ENCODE assay signal across 8 cellular contexts in genomic region chr19:14030997-14031718, GRCh38. TPM values are rescaled to one million over a fixed set of nuclear protein-coding genes. Genes with fewer than 3 reads are reported as not detected.
DNase-seq lines count a peak whose midpoint lies in the region; ATAC-seq and TF ChIP-seq lines count a peak whose summit lies in the region.

No MANE protein-coding gene starts in this region.

- H3K36me3 ChIP-seq in OCI-LY7 (ENCODE audit: insufficient read depth, low read length) (no peaks in the 10 kb centered on the region), neuronal stem cell (replicated peaks in 1 of 2; ENCODE audit: control insufficient read depth in 2 of 2, insufficient read depth in 2 of 2, low read length in 2 of 2) (no peaks in the 10 kb centered on the region)
- peaks cover 1% of the 10 kb centered on the region for H3K36me3 ChIP-seq in effector memory CD4-positive, alpha-beta T cell (ENCODE audit: control insufficient read depth, insufficient read depth, low read length)

- POLR2A ChIA-PET in OCI-LY7 (lab: Charles Lee) = interaction anchor here (0.7 to 1.4 kb wide), 5 partner anchors 10 to 149 kb away, joined by 3 to 7 read pairs (median 3); no protein-coding TSS in a partner anchor

- no peaks in the 10 kb centered on the region for H3K79me1 ChIP-seq in neuronal stem cell (ENCODE audit: low read depth, low read length)

- H3K9me2 ChIP-seq in OCI-LY7 (ENCODE audit: insufficient read depth, low read length) = no peaks in the 10 kb centered on the region

- peak overlapping the region; percentile 91 for H3K4me3 Mint-ChIP-seq in Calu3 (ENCODE audit: low read depth, unreplicated experiment)

- intact Hi-C loops in Calu3 (cut with micrococcal nuclease; ENCODE audit: unreplicated experiment) = loop anchor here (5.0 kb wide), 1 partner anchor 54 kb away; no protein-coding TSS in a partner anchor
- intact Hi-C loops in OCI-LY7 (cut with micrococcal nuclease; ENCODE audit: unreplicated experiment) = loop anchor here (5.0 kb wide), 2 partner anchors 79 to 129 kb away; partner anchors contain the start of gene DCAF15

- H3K18ac ChIP-seq in neuronal stem cell (ENCODE audit: low read length) = peak overlapping the region; percentile 61

- no peaks in the 10 kb centered on the region for H4K20me1 ChIP-seq in OCI-LY7 (ENCODE audit: insufficient read depth, low read length)

- no peak overlapping the region for H2BK5ac ChIP-seq in neuronal stem cell (ENCODE audit: low read length)

- ATAC-seq in GM18498 (IDR thresholded peaks at IDR 0.05; ENCODE audit: unreplicated experiment) (no peak), HG03342 (IDR thresholded peaks at IDR 0.05; ENCODE audit: unreplicated experiment) (no peak), HG02642 (IDR thresholded peaks at IDR 0.05; ENCODE audit: poor library complexity, unreplicated experiment) (no peak)

- H3K27me3 ChIP-seq in effector memory CD4-positive, alpha-beta T cell (replicated peaks; ENCODE audit: control insufficient read depth, insufficient read depth, low read length, poor library complexity, severe bottlenecking) = no peaks in the 10 kb centered on the region
- H3K27me3 ChIP-seq in neuronal stem cell (ENCODE audit: control insufficient read depth in 3 of 3, insufficient read depth in 3 of 3, low read depth in 1 of 3, low read length in 3 of 3) = peaks cover 0 to 21% (median 13%) of the 10 kb centered on the region in 3 experiments

- H3K27ac Mint-ChIP-seq in Calu3 (ENCODE audit: unreplicated experiment) = no peak overlapping the region

- CTCF ChIA-PET in Calu3 (lab: Charles Lee) (interaction anchor here (0.7 to 1.6 kb wide), 5 partner anchors 17 to 153 kb away, joined by 3 to 7 read pairs (median 4); partner anchors contain the start of genes MISP3 and RFX1), OCI-LY7 (lab: Charles Lee; ENCODE audit: unreplicated experiment) (interaction anchor here (0.7 to 1.4 kb wide), 2 partner anchors 9 to 27 kb away, joined by 3 to 4 read pairs; no protein-coding TSS in a partner anchor)

- H3K79me2 ChIP-seq in OCI-LY7 (ENCODE audit: insufficient read depth, low read depth, low read length) = no peaks in the 10 kb centered on the region

- peak overlapping the region; percentile 75 for H3K4me2 ChIP-seq in OCI-LY7 (ENCODE audit: low read length)
- H3K4me2 ChIP-seq in neuronal stem cell (ENCODE audit: insufficient read depth, low read length, poor library complexity, severe bottlenecking) = peak overlapping the region; percentile 100

- peaks cover 13% of the 10 kb centered on the region for H3K36me3 Mint-ChIP-seq in Calu3 (ENCODE audit: insufficient read depth, unreplicated experiment)

- no peaks in the 10 kb centered on the region for H3K9me3 Mint-ChIP-seq in Calu3 (ENCODE audit: low read depth, unreplicated experiment)

- TF ChIP-seq CTCF in Calu3 (IDR thresholded peaks at IDR 0.05; ENCODE audit: unreplicated experiment) (no peak), OCI-LY7 (conservative IDR thresholded peaks at IDR 0.05; ENCODE audit: low read length) (no peak)

- peaks cover 15% of the 10 kb centered on the region for H3K27me3 Mint-ChIP-seq in Calu3 (ENCODE audit: unreplicated experiment)

- no peak overlapping the region for H4K91ac ChIP-seq in neuronal stem cell (ENCODE audit: low read depth, low read length, poor library complexity)

- H3K4ac ChIP-seq in neuronal stem cell (ENCODE audit: low read length) = peak overlapping the region; percentile 95

- peak overlapping the region; percentile 99 for H4K8ac ChIP-seq in neuronal stem cell (ENCODE audit: low read depth, low read length)

- peaks cover 14% of the 10 kb centered on the region for H3K4me1 ChIP-seq in OCI-LY7 (ENCODE audit: insufficient read depth, low read length, poor library complexity, severe bottlenecking)
- H3K4me1 ChIP-seq in effector memory CD4-positive, alpha-beta T cell (ENCODE audit: control insufficient read depth, insufficient read depth, low read length, poor library complexity, severe bottlenecking) = peaks cover 13% of the 10 kb centered on the region
- H3K4me1 ChIP-seq in neuronal stem cell (ENCODE audit: control insufficient read depth in 2 of 2, insufficient read depth in 1 of 2, low read depth in 1 of 2, low read length in 2 of 2) = peaks cover 0 to 1% of the 10 kb centered on the region in 2 donors

- H3K4me1 Mint-ChIP-seq in Calu3 (ENCODE audit: low read depth, unreplicated experiment) = no peaks in the 10 kb centered on the region

- peak overlapping the region; percentile 94 for H3K14ac ChIP-seq in neuronal stem cell (ENCODE audit: low read length)

- peak overlapping the region; percentile 97 for H2AK5ac ChIP-seq in neuronal stem cell (ENCODE audit: low read depth, low read length)

- no peaks in the 10 kb centered on the region for H3K9me3 ChIP-seq in OCI-LY7 (ENCODE audit: low read length)
- no peaks in the 10 kb centered on the region for H3K9me3 ChIP-seq in effector memory CD4-positive, alpha-beta T cell (ENCODE audit: control insufficient read depth, low read length)
- no peaks in the 10 kb centered on the region for H3K9me3 ChIP-seq in neuronal stem cell (replicated peaks in 1 of 2; ENCODE audit: control insufficient read depth in 2 of 2, insufficient read depth in 1 of 2, low read depth in 1 of 2, low read length in 2 of 2)

- DNase-seq in Calu3 (no peak), OCI-LY7 (ENCODE audit: low spot score) (no peak), neuronal stem cell (ENCODE audit: low spot score) (no peak), medulla oblongata (ENCODE audit: extremely low spot score) (no peak)
- peak; percentile 63 to 69 (median 65) for DNase-seq in effector memory CD4-positive, alpha-beta T cell

- H3K9ac ChIP-seq in neuronal stem cell (ENCODE audit: low read depth, low read length, poor library complexity) = peak overlapping the region; percentile 82

- no TSS peak for BruUV-seq in Calu3 (replicated peaks; lab: Mats Ljungman, UMichigan)
- BruUV-seq in OCI-LY7 (replicated peaks; lab: Mats Ljungman, UMichigan) = no TSS peak

- H2AFZ ChIP-seq in OCI-LY7 (ENCODE audit: low read length) (peak overlapping the region; percentile 68; the same call in 1 of the 2 replicates), neuronal stem cell (ENCODE audit: low read length) (peak overlapping the region; percentile 97)

- H2BK15ac ChIP-seq in neuronal stem cell (ENCODE audit: low read length) = peak overlapping the region; percentile 99

- H2BK120ac ChIP-seq in neuronal stem cell (ENCODE audit: low read depth, low read length) = peak overlapping the region; percentile 47

- H3K4me3 ChIP-seq in OCI-LY7 (ENCODE audit: low read depth, low read length, poor library complexity, severe bottlenecking) (peak overlapping the region; percentile 71), neuronal stem cell (ENCODE audit: low read length in 2 of 2) (peak overlapping the region; percentile 64 to 91)
- H3K4me3 ChIP-seq in effector memory CD4-positive, alpha-beta T cell (ENCODE audit: insufficient read depth, low read depth, low read length, poor library complexity, severe bottlenecking) = peak overlapping the region; percentile 69

- peak overlapping the region; percentile 95 for H3K23ac ChIP-seq in neuronal stem cell (ENCODE audit: low read depth, low read length, poor library complexity)

- H2BK12ac ChIP-seq in neuronal stem cell (ENCODE audit: low read length) = no peak overlapping the region

- H3K27ac ChIP-seq in OCI-LY7 (ENCODE audit: low read depth, low read length, poor library complexity, severe bottlenecking) (peak overlapping the region; percentile 45), neuronal stem cell (replicated peaks; ENCODE audit: low read length) (no peak overlapping the region)
- peak overlapping the region; percentile 96 for H3K27ac ChIP-seq in effector memory CD4-positive, alpha-beta T cell (ENCODE audit: insufficient read depth, low read length, poor library complexity, severe bottlenecking)

- WGBS in neuronal stem cell (ENCODE audit: extremely low coverage in 2 of 2, insufficient read length in 2 of 2, insufficient replicate concordance in 1 of 2), 2 donors = no CpG with 5 or more reads among the region's 20 CpGs

RNA-seq across cellular contexts. Expression of gene IL27RA, which starts 0.4 kb away (rescaled TPM):
- total RNA-seq in Calu3 (2022) (7.0 and 7.4 TPM in 2 replicates), OCI-LY7 (2022) (6.0 and 9.0 TPM in 2 replicates)
- total RNA-seq in OCI-LY7 (2014; rRNA removed; shearing (Covaris generic)) = 5.2 and 6.7 TPM in 2 replicates
- polyA plus RNA-seq in neuronal stem cell (2013, experiment 1 of 2) = 4.8 TPM
- 4.3 TPM for polyA plus RNA-seq in neuronal stem cell (2013, experiment 2 of 2)

RNA-seq across cellular contexts. Expression of gene RLN3, which starts 3.2 kb away (rescaled TPM):
- total RNA-seq in Calu3 (2022) (not detected in 2 replicates), OCI-LY7 (2022) (not detected in 2 replicates)
- total RNA-seq in OCI-LY7 (2014; rRNA removed; shearing (Covaris generic)) = not detected in 2 replicates
- polyA plus RNA-seq in neuronal stem cell (2013, experiment 1 of 2) = not detected
- polyA plus RNA-seq in neuronal stem cell (2013, experiment 2 of 2) = not detected

RNA-seq across cellular contexts. Expression of gene RFX1, which starts 25.0 kb away (rescaled TPM):
- total RNA-seq in Calu3 (2022) (13.8 and 14.9 TPM in 2 replicates), OCI-LY7 (2022) (13.8 and 17.4 TPM in 2 replicates)
- 3.5 and 4.4 TPM in 2 replicates for total RNA-seq in OCI-LY7 (2014; rRNA removed; shearing (Covaris generic))
- 7.3 TPM for polyA plus RNA-seq in neuronal stem cell (2013, experiment 1 of 2)
- 7.5 TPM for polyA plus RNA-seq in neuronal stem cell (2013, experiment 2 of 2)

RNA-seq across cellular contexts. Expression of gene PALM3, which starts 30.7 kb away (rescaled TPM):
- total RNA-seq in Calu3 (2022) (21.4 and 27.0 TPM in 2 replicates), OCI-LY7 (2022) (not detected in 2 replicates)
- 0.09 TPM in 1 of 2 replicates, not detected in the other for total RNA-seq in OCI-LY7 (2014; rRNA removed; shearing (Covaris generic))
- polyA plus RNA-seq in neuronal stem cell (2013, experiment 1 of 2) = 10.2 TPM
- 10.4 TPM for polyA plus RNA-seq in neuronal stem cell (2013, experiment 2 of 2)

RNA-seq across cellular contexts. Expression of gene MISP3, which starts 41.4 kb away (rescaled TPM):
- total RNA-seq in Calu3 (2022) (4.2 and 5.2 TPM in 2 replicates), OCI-LY7 (2022) (3.9 TPM in 2 replicates)
- 3.3 and 6.4 TPM in 2 replicates for total RNA-seq in OCI-LY7 (2014; rRNA removed; shearing (Covaris generic))
- 1.6 TPM for polyA plus RNA-seq in neuronal stem cell (2013, experiment 1 of 2)
- polyA plus RNA-seq in neuronal stem cell (2013, experiment 2 of 2) = 1.7 TPM

Comparison
In these comparisons a context has a peak if more than half of its experiments do, and no peak if none do; other contexts are left out.
1. DNase-seq: peak in effector memory CD4-positive, alpha-beta T cell (3 of 3); none in Calu3 (single experiment), OCI-LY7 (single experiment), neuronal stem cell (single experiment) and medulla oblongata (single experiment).
2. Peak in every context shown above with its lines, with median percentiles within 50 percentile points of each other: H3K4me3 ChIP-seq.